ENCODE assay signal across 20 cellular contexts in genomic region chr11:38543311-38543710, GRCh38.
DNase-seq lines count a peak whose midpoint lies in the region; ATAC-seq and TF ChIP-seq lines count a peak whose summit lies in the region.
"Had no signal": no experiment of that assay in that cellular context is flagged by ENCODE, and none has a peak within 500 bp of the region (broad histone marks: within the 10 kb centered on the region; RNA-seq: fewer than 3 reads in every experiment).

No MANE protein-coding gene starts in this region.

- no peak overlapping the region for H3K9ac ChIP-seq in adipocyte (ENCODE audit: low read length)

- H3K79me2 ChIP-seq in osteoblast (ENCODE audit: insufficient read depth, low read length): no peaks in the 10 kb centered on the region

- peaks cover 4% of the 10 kb centered on the region for H3K4me1 ChIP-seq in adipocyte (ENCODE audit: control insufficient read depth, insufficient read depth, low read length)
- no peaks in the 10 kb centered on the region for H3K4me1 ChIP-seq in osteoblast (ENCODE audit: insufficient read depth, low read length)
- H3K4me1 ChIP-seq: ascending aorta had no signal

- H3K4me2 ChIP-seq in osteoblast (ENCODE audit: insufficient read depth, low read length): no peak overlapping the region

- no peak overlapping the region for H3K27ac Mint-ChIP-seq in natural killer cell

- H3K36me3 Mint-ChIP-seq in natural killer cell: no peaks in the 10 kb centered on the region

- no peaks in the 10 kb centered on the region for H3K27me3 ChIP-seq in adipocyte (replicated peaks; ENCODE audit: control insufficient read depth, insufficient read depth, low read length)
- no peaks in the 10 kb centered on the region for H3K27me3 ChIP-seq in osteoblast (ENCODE audit: insufficient read depth, low read length)
- H3K27me3 ChIP-seq: ascending aorta, neutrophil had no signal

- H3K9me3 Mint-ChIP-seq in natural killer cell: peaks cover 2 to 4% of the 10 kb centered on the region in 2 donors

- no peaks in the 10 kb centered on the region for H3K4me1 Mint-ChIP-seq in natural killer cell

- H3K4me3 Mint-ChIP-seq in natural killer cell: no peak overlapping the region

- no peak overlapping the region for H2AFZ ChIP-seq in osteoblast (ENCODE audit: low read length)

- ATAC-seq in HG03521 (IDR thresholded peaks at IDR 0.05; ENCODE audit: unreplicated experiment) (no peak), natural killer cell (no peak), HG02571 (IDR thresholded peaks at IDR 0.05; ENCODE audit: unreplicated experiment) (no peak), GM19328 (IDR thresholded peaks at IDR 0.05; ENCODE audit: unreplicated experiment) (no peak)
- ATAC-seq: SK-N-SH treated with all-trans-retinoic acid at 6 μM for 48 hours had no signal

- H4K20me1 ChIP-seq in osteoblast (ENCODE audit: insufficient read depth, low read length): no peaks in the 10 kb centered on the region

- DNase-seq in EH (ENCODE audit: low read depth): peak; percentile 79
- DNase-seq in adipocyte (ENCODE audit: low read depth): peak; percentile 54
- peak; percentile 49 for DNase-seq in fibroblast of peridontal ligament (ENCODE audit: extremely low read depth)
- DNase-seq in osteoblast (ENCODE audit: insufficient read length, low spot score, missing footprints): no peak
- DNase-seq in natural killer cell: no peak
- DNase-seq: activated CD4-positive, alpha-beta T cell treated with anti-CD3 and anti-CD28 coated beads for 4 hours; activated CD8-positive, alpha-beta memory T cell treated with anti-CD3 and anti-CD28 coated beads, Interleukin-2, amount 50 U/mL, for 4 hours; activated gamma-delta T cell treated with Interleukin-2 at 50 U/mL for 16 hours; dermis blood vessel endothelial cell; GF-D8; kidney; NCI-H774; stimulated activated CD4-positive, alpha-beta T cell treated with anti-CD3 and anti-CD28 coated beads, Interleukin-4, amount 100 ng/mL, for 1 hour had no signal

- no peaks in the 10 kb centered on the region for H3K36me3 ChIP-seq in adipocyte (ENCODE audit: control insufficient read depth, insufficient read depth, low read length, severe bottlenecking)
- no peaks in the 10 kb centered on the region for H3K36me3 ChIP-seq in osteoblast (ENCODE audit: insufficient read depth, low read length)
- H3K36me3 ChIP-seq: ascending aorta, neutrophil had no signal

- intact Hi-C loops in natural killer cell (cut with micrococcal nuclease): no loop called here

- H3K4me3 ChIP-seq in adipocyte (ENCODE audit: low read length) (no peak overlapping the region), osteoblast (ENCODE audit: insufficient read depth, low read length) (no peak overlapping the region)
- H3K4me3 ChIP-seq: ascending aorta had no signal

- peak overlapping the region; percentile 35 for H3K27ac ChIP-seq in osteoblast (ENCODE audit: low read depth, low read length)
- H3K27ac ChIP-seq: ascending aorta, epithelial cell of prostate, neutrophil had no signal

- TF ChIP-seq CTCF in osteoblast (IDR thresholded peaks at IDR 0.05; ENCODE audit: extremely low read depth, low read depth, low read length) (no peak), natural killer cell (IDR thresholded peaks at IDR 0.05) (no peak)

- H3K9me3 ChIP-seq in adipocyte (ENCODE audit: control insufficient read depth, low read length) (no peaks in the 10 kb centered on the region), osteoblast (ENCODE audit: low read depth, low read length) (no peaks in the 10 kb centered on the region)
- H3K9me3 ChIP-seq: ascending aorta, neutrophil had no signal

- H3K27me3 Mint-ChIP-seq in natural killer cell (ENCODE audit: low read depth in 2 of 2): no peaks in the 10 kb centered on the region

Comparison
In these comparisons a context has a peak if more than half of its experiments do, and no peak if none do; other contexts are left out.
1. DNase-seq: peak in EH (single experiment), adipocyte (single experiment) and fibroblast of peridontal ligament (single experiment); none in osteoblast (single experiment) and natural killer cell (single experiment).